3 cellular contexts compared by ENCODE assay signal in the genomic region with DNA sequence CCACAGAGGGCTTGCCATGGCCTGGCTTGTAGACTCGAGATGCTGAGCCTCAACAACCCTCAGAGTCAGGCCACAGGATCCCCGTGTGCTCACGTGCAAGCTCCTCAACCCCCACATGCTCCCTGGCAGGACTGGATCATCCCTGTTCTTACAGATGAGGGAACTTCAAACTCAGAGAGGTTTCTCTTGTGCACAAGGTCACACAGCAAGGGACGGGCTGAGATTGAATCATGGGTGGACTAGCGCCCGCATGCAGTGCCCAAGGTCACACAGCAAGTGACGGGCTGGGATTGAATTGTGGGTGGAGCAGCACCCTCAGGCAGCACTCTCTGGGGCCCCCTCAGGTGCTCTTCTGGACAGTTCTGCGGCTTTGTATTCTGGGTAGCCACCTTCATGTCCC.
"Had no signal": no experiment of that assay in that cellular context is flagged by ENCODE, and none has a peak within 500 bp of the region (broad histone marks: within the 10 kb centered on the region; RNA-seq: fewer than 3 reads in every experiment).

No MANE protein-coding gene starts in this region.

- H3K4me3 ChIP-seq: GM23338 had no signal

- H3K4me2 ChIP-seq: GM23338 had no signal

- DNase-seq: H9, HCEC 1CT had no signal

- H2AFZ ChIP-seq: GM23338 had no signal
